9 cellular contexts compared by ENCODE assay signal in the genomic region with DNA sequence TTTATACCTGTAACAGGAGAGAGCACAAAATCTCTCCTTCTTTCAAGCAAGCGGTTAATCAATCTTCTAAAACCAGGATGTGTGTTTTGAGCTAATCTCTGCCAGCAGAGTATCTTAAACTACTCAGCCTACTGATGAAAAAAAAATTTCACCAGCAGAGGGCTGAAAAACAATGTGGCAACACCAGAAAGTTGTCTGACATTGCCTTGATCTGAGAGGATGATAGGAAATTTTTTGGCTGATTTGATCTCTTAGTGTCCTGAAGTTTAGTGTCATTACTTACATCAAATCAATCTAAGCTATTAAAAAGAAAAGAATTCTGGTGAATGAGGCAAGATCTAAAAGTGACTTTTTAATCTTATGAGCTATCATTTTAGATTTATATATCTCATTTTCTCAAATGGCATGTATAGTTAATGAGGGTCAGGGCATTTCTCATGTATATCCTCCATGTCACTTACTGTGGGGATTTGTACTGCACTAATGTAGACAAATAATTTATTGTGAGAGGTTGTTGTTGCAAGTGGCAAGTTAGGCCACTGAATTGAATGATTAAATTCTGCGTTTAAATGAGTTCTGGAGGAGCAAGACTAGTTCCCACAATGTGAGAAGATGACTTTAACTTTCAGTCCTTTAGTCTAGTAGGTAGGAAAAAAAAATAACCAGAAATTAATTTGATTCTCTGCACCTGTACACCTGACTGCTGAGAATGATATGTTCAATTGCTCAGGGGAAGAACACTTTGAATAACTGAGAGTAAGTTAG. TPM values are rescaled to one million over a fixed set of nuclear protein-coding genes. Genes with fewer than 3 reads are reported as not detected.
DNase-seq lines count a peak whose midpoint lies in the region; ATAC-seq and TF ChIP-seq lines count a peak whose summit lies in the region.
"Had no signal": no experiment of that assay in that cellular context is flagged by ENCODE, and none has a peak within 500 bp of the region (broad histone marks: within the 10 kb centered on the region; RNA-seq: fewer than 3 reads in every experiment).

No MANE protein-coding gene starts in this region.

- 78% methylated on average over 2 of the region's 2 CpGs for WGBS in smooth muscle cell (ENCODE audit: low lambda C conversion rate)

- no peaks in the 10 kb centered on the region for H3K4me1 ChIP-seq in smooth muscle cell (ENCODE audit: low read depth)

- H2AFZ ChIP-seq in smooth muscle cell (ENCODE audit: low read depth): no peak overlapping the region

- no peaks in the 10 kb centered on the region for H3K9me3 Mint-ChIP-seq in WTC11

- H3K4me3 ChIP-seq in foreskin fibroblast (ENCODE audit: low read depth in 1 of 2, low read length in 2 of 2) (no peak overlapping the region), smooth muscle cell (no peak overlapping the region)
- H3K4me3 ChIP-seq: ovary had no signal

- H3K79me2 ChIP-seq in smooth muscle cell (ENCODE audit: low read depth): no peaks in the 10 kb centered on the region

- POLR2A ChIA-PET in WTC11 (lab: Charles Lee): interaction anchor here (1.7 kb wide), 1 partner anchor 10 kb away, joined by 7 read pairs; no protein-coding TSS in a partner anchor

- H3K4me2 ChIP-seq in smooth muscle cell: no peak overlapping the region

- ATAC-seq in WTC11 (peak; percentile 21), HG02885 (IDR thresholded peaks at IDR 0.05; ENCODE audit: poor library complexity, unreplicated experiment) (no peak)
- ATAC-seq: T-helper 17 cell had no signal

- peaks cover 49% of the 10 kb centered on the region for H3F3A ChIP-seq in smooth muscle cell (ENCODE audit: low read depth)

- peaks cover 30% of the 10 kb centered on the region for H3K36me3 Mint-ChIP-seq in WTC11

- H3K27ac Mint-ChIP-seq in WTC11: no peak overlapping the region
- H3K27ac Mint-ChIP-seq: T-helper 17 cell had no signal

- H3K9ac ChIP-seq in smooth muscle cell (ENCODE audit: low read depth): no peak overlapping the region

- CTCF ChIA-PET in WTC11 (lab: Charles Lee): interaction anchor here (0.9 to 2.1 kb wide), 4 partner anchors 10 to 102 kb away, joined by 4 to 6 read pairs (median 4); no protein-coding TSS in a partner anchor

- H3K27me3 Mint-ChIP-seq in WTC11 (ENCODE audit: low read depth): no peaks in the 10 kb centered on the region

- peaks cover 11% of the 10 kb centered on the region for H3K36me3 ChIP-seq in smooth muscle cell (ENCODE audit: low read depth)
- H3K36me3 ChIP-seq: ovary had no signal

- peaks cover 30% of the 10 kb centered on the region for H4K20me1 ChIP-seq in smooth muscle cell (ENCODE audit: low read depth)

- peaks cover 3% of the 10 kb centered on the region; the same call in 1 of the 2 replicates for H3K4me1 Mint-ChIP-seq in WTC11
- H3K4me1 Mint-ChIP-seq: T-helper 17 cell had no signal

- no peak overlapping the region for H3K4me3 Mint-ChIP-seq in WTC11
- H3K4me3 Mint-ChIP-seq: T-helper 17 cell had no signal

- H3K9me3 ChIP-seq in smooth muscle cell (replicated peaks; ENCODE audit: low read depth): no peaks in the 10 kb centered on the region
- H3K9me3 ChIP-seq: ovary had no signal

- H3K27me3 ChIP-seq in smooth muscle cell (ENCODE audit: low read depth): no peaks in the 10 kb centered on the region
- H3K27me3 ChIP-seq: ovary had no signal

- peak overlapping the region; percentile 73 for H3K27ac ChIP-seq in smooth muscle cell (ENCODE audit: low read depth)
- H3K27ac ChIP-seq: ovary had no signal

- in situ Hi-C loops in GM13977 (cut with MboI; ENCODE audit: low pct_unique_long_range_greater_than_20kb, low sequenced_read_pairs, unreplicated experiment): loop anchor here (25.0 kb wide), 1 partner anchor 1903 kb away; no protein-coding TSS in a partner anchor

- TF ChIP-seq CTCF in WTC11 (IDR thresholded peaks at IDR 0.05) (no peak), foreskin fibroblast (IDR thresholded peaks at IDR 0.05; ENCODE audit: low read depth, low read length) (peak; percentile 34), smooth muscle cell (IDR thresholded peaks at IDR 0.05; ENCODE audit: borderline replicate concordance, insufficient read depth, poor library complexity, severe bottlenecking) (peak; percentile 32), GM13977 (IDR thresholded peaks at IDR 0.05; ENCODE audit: extremely low read depth, insufficient read depth, missing control alignments) (no peak)

- peak; percentile 38 for DNase-seq in HCEC 1CT
- no peak for DNase-seq in WTC11 (ENCODE audit: low spot score)
- peak in 1 of 2 donors; percentile 62 for DNase-seq in foreskin fibroblast
- no peak for DNase-seq in smooth muscle cell (lab: John Stamatoyannopoulos, UW; ENCODE audit: unreplicated experiment)
- no peak for DNase-seq in stimulated activated naive CD4-positive, alpha-beta T cell treated with Interleukin-2 at 50 U/mL for 16 hours (lab: John Stamatoyannopoulos, UW)
- DNase-seq in GM13977 (ENCODE audit: low spot score): no peak
- DNase-seq: T-helper 17 cell had no signal

TF ChIP-seq in WTC11, 78 proteins besides CTCF, POLR2A, EP300 and RAD21:
- TF ChIP-seq, protein P1, sequence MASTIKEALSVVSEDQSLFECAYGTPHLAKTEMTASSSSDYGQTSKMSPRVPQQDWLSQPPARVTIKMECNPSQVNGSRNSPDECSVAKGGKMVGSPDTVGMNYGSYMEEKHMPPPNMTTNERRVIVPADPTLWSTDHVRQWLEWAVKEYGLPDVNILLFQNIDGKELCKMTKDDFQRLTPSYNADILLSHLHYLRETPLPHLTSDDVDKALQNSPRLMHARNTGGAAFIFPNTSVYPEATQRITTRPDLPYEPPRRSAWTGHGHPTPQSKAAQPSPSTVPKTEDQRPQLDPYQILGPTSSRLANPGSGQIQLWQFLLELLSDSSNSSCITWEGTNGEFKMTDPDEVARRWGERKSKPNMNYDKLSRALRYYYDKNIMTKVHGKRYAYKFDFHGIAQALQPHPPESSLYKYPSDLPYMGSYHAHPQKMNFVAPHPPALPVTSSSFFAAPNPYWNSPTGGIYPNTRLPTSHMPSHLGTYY (CRISPR knock-in tag; IDR thresholded peaks at IDR 0.05): no peak
- TF ChIP-seq ZNF121 (CRISPR knock-in tag; IDR thresholded peaks at IDR 0.05): no peak
- TF ChIP-seq, protein P2, sequence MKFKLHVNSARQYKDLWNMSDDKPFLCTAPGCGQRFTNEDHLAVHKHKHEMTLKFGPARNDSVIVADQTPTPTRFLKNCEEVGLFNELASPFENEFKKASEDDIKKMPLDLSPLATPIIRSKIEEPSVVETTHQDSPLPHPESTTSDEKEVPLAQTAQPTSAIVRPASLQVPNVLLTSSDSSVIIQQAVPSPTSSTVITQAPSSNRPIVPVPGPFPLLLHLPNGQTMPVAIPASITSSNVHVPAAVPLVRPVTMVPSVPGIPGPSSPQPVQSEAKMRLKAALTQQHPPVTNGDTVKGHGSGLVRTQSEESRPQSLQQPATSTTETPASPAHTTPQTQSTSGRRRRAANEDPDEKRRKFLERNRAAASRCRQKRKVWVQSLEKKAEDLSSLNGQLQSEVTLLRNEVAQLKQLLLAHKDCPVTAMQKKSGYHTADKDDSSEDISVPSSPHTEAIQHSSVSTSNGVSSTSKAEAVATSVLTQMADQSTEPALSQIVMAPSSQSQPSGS (CRISPR knock-in tag; IDR thresholded peaks at IDR 0.05; ENCODE audit: borderline replicate concordance, low read depth): no peak
- no peak for TF ChIP-seq ZNF219 (CRISPR knock-in tag; IDR thresholded peaks at IDR 0.05; ENCODE audit: borderline replicate concordance)
- TF ChIP-seq, protein P3, sequence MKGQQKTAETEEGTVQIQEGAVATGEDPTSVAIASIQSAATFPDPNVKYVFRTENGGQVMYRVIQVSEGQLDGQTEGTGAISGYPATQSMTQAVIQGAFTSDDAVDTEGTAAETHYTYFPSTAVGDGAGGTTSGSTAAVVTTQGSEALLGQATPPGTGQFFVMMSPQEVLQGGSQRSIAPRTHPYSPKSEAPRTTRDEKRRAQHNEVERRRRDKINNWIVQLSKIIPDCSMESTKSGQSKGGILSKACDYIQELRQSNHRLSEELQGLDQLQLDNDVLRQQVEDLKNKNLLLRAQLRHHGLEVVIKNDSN (CRISPR knock-in tag; IDR thresholded peaks at IDR 0.05): no peak
- TF ChIP-seq RELA (CRISPR knock-in tag; IDR thresholded peaks at IDR 0.05; ENCODE audit: borderline replicate concordance): no peak
- TF ChIP-seq, protein P4, sequence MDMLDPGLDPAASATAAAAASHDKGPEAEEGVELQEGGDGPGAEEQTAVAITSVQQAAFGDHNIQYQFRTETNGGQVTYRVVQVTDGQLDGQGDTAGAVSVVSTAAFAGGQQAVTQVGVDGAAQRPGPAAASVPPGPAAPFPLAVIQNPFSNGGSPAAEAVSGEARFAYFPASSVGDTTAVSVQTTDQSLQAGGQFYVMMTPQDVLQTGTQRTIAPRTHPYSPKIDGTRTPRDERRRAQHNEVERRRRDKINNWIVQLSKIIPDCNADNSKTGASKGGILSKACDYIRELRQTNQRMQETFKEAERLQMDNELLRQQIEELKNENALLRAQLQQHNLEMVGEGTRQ (CRISPR knock-in tag; IDR thresholded peaks at IDR 0.05): no peak
- TF ChIP-seq, protein P5, sequence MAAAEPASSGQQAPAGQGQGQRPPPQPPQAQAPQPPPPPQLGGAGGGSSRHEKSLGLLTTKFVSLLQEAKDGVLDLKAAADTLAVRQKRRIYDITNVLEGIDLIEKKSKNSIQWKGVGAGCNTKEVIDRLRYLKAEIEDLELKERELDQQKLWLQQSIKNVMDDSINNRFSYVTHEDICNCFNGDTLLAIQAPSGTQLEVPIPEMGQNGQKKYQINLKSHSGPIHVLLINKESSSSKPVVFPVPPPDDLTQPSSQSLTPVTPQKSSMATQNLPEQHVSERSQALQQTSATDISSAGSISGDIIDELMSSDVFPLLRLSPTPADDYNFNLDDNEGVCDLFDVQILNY (CRISPR knock-in tag; IDR thresholded peaks at IDR 0.05): no peak

RNA-seq across cellular contexts. Expression of a gene that starts 10.8 kb away (rescaled TPM):
- total RNA-seq in WTC11 (2021) (16.9 to 35.6 TPM (median 20.4 TPM) in 3 replicates), smooth muscle cell (181 and 253 TPM in 2 replicates)
- 220 and 264 TPM in 2 replicates for polyA plus RNA-seq in smooth muscle cell
- total RNA-seq: T-helper 17 cell had no signal

Comparison
In these comparisons a context has a peak if more than half of its experiments do, and no peak if none do; other contexts are left out.
1. CTCF ChIP-seq: peak in foreskin fibroblast (single experiment) and smooth muscle cell (single experiment); none in WTC11 (single experiment) and GM13977 (single experiment).